8 cellular contexts compared by ENCODE assay signal in genomic region chr6:149565539-149566371, GRCh38. TPM values are rescaled to one million over a fixed set of nuclear protein-coding genes. Genes with fewer than 3 reads are reported as not detected.
DNase-seq lines count a peak whose midpoint lies in the region; ATAC-seq, FAIRE-seq and TF ChIP-seq lines count a peak whose summit lies in the region.

No MANE protein-coding gene starts in this region.

- peak overlapping the region; percentile 96 for H3K4me3 Mint-ChIP-seq in dendritic cell treated with granulocyte-macrophage colony-stimulating factor and Interleukin-4, amounts not matched to agents 40 ng/mL and 50 ng/mL, for 4 days

- peak overlapping the region; percentile 83 for H3K9ac ChIP-seq in HepG2 (ENCODE audit: insufficient read depth, low read depth, low read length)

- peak; percentile 83 for ATAC-seq in GM19395 (IDR thresholded peaks at IDR 0.05; ENCODE audit: unreplicated experiment)
- peak; percentile 81 for ATAC-seq in HG03521 (IDR thresholded peaks at IDR 0.05; ENCODE audit: unreplicated experiment)
- ATAC-seq in HepG2: peak; percentile 87

- TF ChIP-seq RAD21 in HepG2 (CRISPR knock-in tag; IDR thresholded peaks at IDR 0.05): peak; percentile 70

- peak; percentile 97 for DNase-seq in NCI-H69 (lab: John Stamatoyannopoulos, UW)
- peak; percentile 92 to 93 for DNase-seq in activated CD4-positive, alpha-beta T cell treated with anti-CD3 and anti-CD28 coated beads, Interleukin-2, amount 50 U/mL, for 24 hours (ENCODE audit: low read depth in 1 of 2, low spot score in 1 of 2)
- peak; percentile 93 for DNase-seq in HepG2 (ENCODE audit: low spot score)
- peak; percentile 93 for DNase-seq in stimulated activated CD4-positive, alpha-beta T cell treated with anti-CD3 and anti-CD28 coated beads, Interleukin-2, amount 100 ng/mL, for 4 hours (ENCODE audit: low read depth)

- peak overlapping the region; percentile 88 for H3K27ac Mint-ChIP-seq in dendritic cell treated with granulocyte-macrophage colony-stimulating factor and Interleukin-4, amounts not matched to agents 40 ng/mL and 50 ng/mL, for 4 days

- in situ Hi-C loops in HepG2 (cut with HindIII; ENCODE audit: extremely low pct_ligation_motif_present, low pct_unique_long_range_greater_than_20kb): loop anchor here (5.0 to 10.0 kb wide), 2 partner anchors 82 to 149 kb away; partner anchors contain the start of genes KATNA1 and LATS1

- H3K4me3 ChIP-seq in HepG2 (replicated peaks in 1 of 3; ENCODE audit: insufficient read depth in 1 of 3, low read depth in 2 of 3, low read length in 3 of 3): peak overlapping the region; percentile 97 to 98 (median 98)

- peaks cover 42% of the 10 kb centered on the region for H3K4me1 ChIP-seq in HepG2 (ENCODE audit: insufficient read depth, low read length)

- intact Hi-C loops in dendritic cell treated with granulocyte-macrophage colony-stimulating factor and Interleukin-4, amounts not matched to agents 40 ng/mL and 50 ng/mL, for 4 days (cut with micrococcal nuclease): loop anchor here (1.0 to 5.0 kb wide), 3 partner anchors 19 to 151 kb away; partner anchors contain the start of genes KATNA1 and PPIL4
- intact Hi-C loops in HepG2 (cut with micrococcal nuclease; ENCODE audit: unreplicated experiment): loop anchor here (1.0 to 5.0 kb wide), 4 partner anchors 19 to 361 kb away; partner anchors contain the start of genes KATNA1, LATS1 and PPIL4

- peaks cover 7% of the 10 kb centered on the region for H3K36me3 Mint-ChIP-seq in dendritic cell treated with granulocyte-macrophage colony-stimulating factor and Interleukin-4, amounts not matched to agents 40 ng/mL and 50 ng/mL, for 4 days (ENCODE audit: low read depth)

- H3K9me3 Mint-ChIP-seq in dendritic cell treated with granulocyte-macrophage colony-stimulating factor and Interleukin-4, amounts not matched to agents 40 ng/mL and 50 ng/mL, for 4 days: no peaks in the 10 kb centered on the region

- peak; percentile 81 for TF ChIP-seq CTCF in C4-2B (conservative IDR thresholded peaks at IDR 0.05)
- TF ChIP-seq CTCF in HepG2 (CRISPR knock-in tag; IDR thresholded peaks at IDR 0.05): peak; percentile 87

- WGBS in HepG2 (ENCODE audit: low lambda C conversion rate): 2% methylated on average over 52 of the region's 55 CpGs

- no peaks in the 10 kb centered on the region; a peak in 1 of 5 replicates for H3K27me3 ChIP-seq in HepG2 (ENCODE audit: control insufficient read depth in 1 of 2, insufficient read depth in 2 of 2, low read length in 2 of 2)

- no peaks in the 10 kb centered on the region for H3K9me3 ChIP-seq in HepG2 (ENCODE audit: low read length)

- FAIRE-seq in HepG2 (lab: Jason Lieb, UNC): peak; percentile 67

- H4K20me1 ChIP-seq in HepG2 (ENCODE audit: insufficient read depth, low read length): peaks cover 10% of the 10 kb centered on the region

- peaks cover 13% of the 10 kb centered on the region for H3K27me3 Mint-ChIP-seq in dendritic cell treated with granulocyte-macrophage colony-stimulating factor and Interleukin-4, amounts not matched to agents 40 ng/mL and 50 ng/mL, for 4 days

- TF ChIP-seq EP300 in HepG2 (IDR thresholded peaks at IDR 0.05; ENCODE audit: low read depth in 2 of 2, low read length in 2 of 2) (no peak), HepG2 (CRISPR knock-in tag; IDR thresholded peaks at IDR 0.05; ENCODE audit: borderline replicate concordance) (no peak)

- peaks cover 39% of the 10 kb centered on the region for H3K79me2 ChIP-seq in HepG2 (ENCODE audit: insufficient read depth, low read length)

- H2AFZ ChIP-seq in HepG2 (ENCODE audit: low read length): no peak overlapping the region

- BruUV-seq in HepG2 (replicated peaks; lab: Mats Ljungman, UMichigan): no TSS peak

- H3K27ac ChIP-seq in C4-2B: peak overlapping the region; percentile 83
- H3K27ac ChIP-seq in HepG2 (ENCODE audit: extremely low read length, insufficient read depth, low read length): peak overlapping the region; percentile 87

- no peaks in the 10 kb centered on the region for H3K36me3 ChIP-seq in HepG2 (replicated peaks in 1 of 2; ENCODE audit: control insufficient read depth in 1 of 2, insufficient read depth in 2 of 2, low read length in 2 of 2)

- H3K4me2 ChIP-seq in HepG2 (ENCODE audit: low read depth, low read length): peak overlapping the region; percentile 93

- CTCF ChIA-PET in HepG2 (lab: Yijun Ruan, JAX; ENCODE audit: low intra/inter-chr PET ratio, low total read pairs): no interaction called here

- TF ChIP-seq POLR2A in HepG2 (IDR thresholded peaks at IDR 0.05; ENCODE audit: insufficient read depth in 1 of 2, low read depth in 2 of 2, low read length in 2 of 2): 0 out of 4 replicates have a peak, but pooled peaks of 1 of the 2 experiments have one; percentile 6

- peaks cover 6% of the 10 kb centered on the region for H3K4me1 Mint-ChIP-seq in dendritic cell treated with granulocyte-macrophage colony-stimulating factor and Interleukin-4, amounts not matched to agents 40 ng/mL and 50 ng/mL, for 4 days (ENCODE audit: low read depth)

- POLR2A ChIA-PET in HepG2 (lab: Yijun Ruan, JAX): interaction anchor here (0.8 to 4.3 kb wide), 8 partner anchors 10 to 184 kb away, joined by 3 to 36 read pairs (median 6); partner anchors contain the start of genes LATS1, PCMT1 and PPIL4

TF ChIP-seq in HepG2, 621 proteins besides CTCF, POLR2A, EP300 and RAD21 (continues in another document):
- TF ChIP-seq BRD4 (CRISPR knock-in tag; IDR thresholded peaks at IDR 0.05): no peak
- no peak for TF ChIP-seq ZNF33B (CRISPR knock-in tag; IDR thresholded peaks at IDR 0.05)
- 0 out of 2 replicates have a peak, but pooled peaks have one; percentile 52 for TF ChIP-seq MTA1 (CRISPR knock-in tag; IDR thresholded peaks at IDR 0.05; ENCODE audit: borderline replicate concordance)
- no peak for TF ChIP-seq ZNF451 (CRISPR knock-in tag; IDR thresholded peaks at IDR 0.05)
- TF ChIP-seq POLR2AphosphoS2 (IDR thresholded peaks at IDR 0.05; ENCODE audit: low read depth, low read length): no peak
- TF ChIP-seq PHF8 (CRISPR knock-in tag; IDR thresholded peaks at IDR 0.05): no peak
- TF ChIP-seq ZNF24 (IDR thresholded peaks at IDR 0.05): no peak
- TF ChIP-seq CBX5 (CRISPR knock-in tag; IDR thresholded peaks at IDR 0.05; ENCODE audit: borderline replicate concordance): 0 out of 2 replicates have a peak, but pooled peaks have one; percentile 41
- 0 out of 2 replicates have a peak, but pooled peaks have one; percentile 38 for TF ChIP-seq SALL2 (CRISPR knock-in tag; IDR thresholded peaks at IDR 0.05)

RNA-seq across cellular contexts. Expression of gene GINM1, which starts 0.4 kb away (rescaled TPM):
- 15.4 and 27.5 TPM in 2 replicates for total RNA-seq in HepG2 (2016; rRNA removed; fragmentation: Illumina TruSeq; extraction: Trizol)
- total RNA-seq in HepG2 (2016; cell fraction: cytosol; rRNA removed; fragmentation: Illumina TruSeq; extraction: Trizol; ENCODE audit: low read depth): 26.6 and 31.6 TPM in 2 replicates
- 16.3 and 28.3 TPM in 2 replicates for total RNA-seq in HepG2 (2016; cell fraction: insoluble cytoplasmic fraction; rRNA removed; fragmentation: Illumina TruSeq; extraction: Trizol)
- total RNA-seq in HepG2 (2016; cell fraction: membrane; rRNA removed; fragmentation: Illumina TruSeq; extraction: Trizol): 23.5 and 26.3 TPM in 2 replicates
- 21.8 and 27.8 TPM in 2 replicates for total RNA-seq in HepG2 (2016; cell fraction: nucleus; rRNA removed; fragmentation: Illumina TruSeq; extraction: Trizol)
- 17.5 and 19.4 TPM in 2 replicates for polyA plus RNA-seq in HepG2 (2011; rRNA removed)
- 11.3 and 17.8 TPM in 2 replicates for polyA plus RNA-seq in HepG2 (2011; cell fraction: cytosol; rRNA removed)
- 4.8 and 5.8 TPM in 2 replicates for polyA plus RNA-seq in HepG2 (2011; cell fraction: nucleus; rRNA removed)
- polyA plus RNA-seq in HepG2 (2012): 29.5 and 31.2 TPM in 2 replicates
- 20.7 and 21.9 TPM in 2 replicates for polyA plus RNA-seq in HepG2 (2016; cell fraction: cytosol; fragmentation: Illumina TruSeq; extraction: Trizol; ENCODE audit: low read depth)
- 16.9 and 18.0 TPM in 2 replicates for polyA plus RNA-seq in HepG2 (2016; cell fraction: insoluble cytoplasmic fraction; fragmentation: Illumina TruSeq; extraction: Trizol; ENCODE audit: low read depth)
- 21.7 and 24.9 TPM in 2 replicates for polyA plus RNA-seq in HepG2 (2016; cell fraction: membrane; fragmentation: Illumina TruSeq; extraction: Trizol; ENCODE audit: low read depth)
- 37.4 and 40.0 TPM in 2 replicates for polyA plus RNA-seq in HepG2 (2016; cell fraction: nucleus; fragmentation: Illumina TruSeq; extraction: Trizol; ENCODE audit: insufficient read depth, low read depth)
- 3.2 and 3.6 TPM in 2 replicates for polyA minus RNA-seq in HepG2 (2011; rRNA and poly(A)+ RNA removed; ENCODE audit: low replicate concordance)
- polyA minus RNA-seq in HepG2 (2011; cell fraction: cytosol; rRNA and poly(A)+ RNA removed): 15.7 and 16.9 TPM in 2 replicates
- 11.8 and 14.3 TPM in 2 replicates for polyA minus RNA-seq in HepG2 (2011; cell fraction: nucleus; rRNA and poly(A)+ RNA removed)

RNA-seq across cellular contexts. Expression of gene PPIL4, which starts 19.9 kb away (rescaled TPM):
- total RNA-seq in HepG2 (2016; rRNA removed; fragmentation: Illumina TruSeq; extraction: Trizol): 46.0 and 67.8 TPM in 2 replicates
- total RNA-seq in HepG2 (2016; cell fraction: cytosol; rRNA removed; fragmentation: Illumina TruSeq; extraction: Trizol; ENCODE audit: low read depth): 13.8 and 17.0 TPM in 2 replicates
- 47.1 and 69.6 TPM in 2 replicates for total RNA-seq in HepG2 (2016; cell fraction: insoluble cytoplasmic fraction; rRNA removed; fragmentation: Illumina TruSeq; extraction: Trizol)
- total RNA-seq in HepG2 (2016; cell fraction: membrane; rRNA removed; fragmentation: Illumina TruSeq; extraction: Trizol): 14.4 and 19.2 TPM in 2 replicates
- total RNA-seq in HepG2 (2016; cell fraction: nucleus; rRNA removed; fragmentation: Illumina TruSeq; extraction: Trizol): 37.8 and 41.0 TPM in 2 replicates
- polyA plus RNA-seq in HepG2 (2011; rRNA removed): 5.2 and 5.5 TPM in 2 replicates
- polyA plus RNA-seq in HepG2 (2011; cell fraction: cytosol; rRNA removed): 1.8 and 3.8 TPM in 2 replicates
- 4.0 and 6.2 TPM in 2 replicates for polyA plus RNA-seq in HepG2 (2011; cell fraction: nucleus; rRNA removed)
- polyA plus RNA-seq in HepG2 (2012): 21.8 and 30.7 TPM in 2 replicates
- 2.4 and 2.5 TPM in 2 replicates for polyA plus RNA-seq in HepG2 (2016; cell fraction: cytosol; fragmentation: Illumina TruSeq; extraction: Trizol; ENCODE audit: low read depth)
- polyA plus RNA-seq in HepG2 (2016; cell fraction: insoluble cytoplasmic fraction; fragmentation: Illumina TruSeq; extraction: Trizol; ENCODE audit: low read depth): 59.0 and 69.8 TPM in 2 replicates
- polyA plus RNA-seq in HepG2 (2016; cell fraction: membrane; fragmentation: Illumina TruSeq; extraction: Trizol; ENCODE audit: low read depth): 3.5 and 5.4 TPM in 2 replicates
- polyA plus RNA-seq in HepG2 (2016; cell fraction: nucleus; fragmentation: Illumina TruSeq; extraction: Trizol; ENCODE audit: insufficient read depth, low read depth): 55.7 and 57.6 TPM in 2 replicates
- polyA minus RNA-seq in HepG2 (2011; rRNA and poly(A)+ RNA removed; ENCODE audit: low replicate concordance): 1.0 and 1.7 TPM in 2 replicates
- 9.3 and 11.2 TPM in 2 replicates for polyA minus RNA-seq in HepG2 (2011; cell fraction: cytosol; rRNA and poly(A)+ RNA removed)
- polyA minus RNA-seq in HepG2 (2011; cell fraction: nucleus; rRNA and poly(A)+ RNA removed): 18.6 and 19.8 TPM in 2 replicates

Comparison
In these comparisons a context has a peak if more than half of its experiments do, and no peak if none do; other contexts are left out.
1. Peak in every context shown above with its lines: DNase-seq, ATAC-seq, H3K4me3 ChIP-seq and H3K27ac ChIP-seq.